17 cellular contexts compared by ENCODE assay signal in genomic region chr12:3958534-3958933, GRCh38.
DNase-seq lines count a peak whose midpoint lies in the region; ATAC-seq, FAIRE-seq and TF ChIP-seq lines count a peak whose summit lies in the region.
"Had no signal": no experiment of that assay in that cellular context is flagged by ENCODE, and none has a peak within 500 bp of the region (broad histone marks: within the 10 kb centered on the region; RNA-seq: fewer than 3 reads in every experiment).

No MANE protein-coding gene starts in this region.

- FAIRE-seq in HepG2 (lab: Jason Lieb, UNC), result no peak
- FAIRE-seq: G401.6, GM12891, GM19239 had no signal

- ATAC-seq in HepG2, result no peak
- ATAC-seq in HG03457 (IDR thresholded peaks at IDR 0.05; ENCODE audit: unreplicated experiment), result no peak
- no peak for ATAC-seq in HG02678 (IDR thresholded peaks at IDR 0.05; ENCODE audit: unreplicated experiment)
- ATAC-seq: CD8-positive, alpha-beta T cell had no signal

- POLR2A ChIA-PET in HepG2 (lab: Yijun Ruan, JAX), result no interaction called here

- peak overlapping the region in 2 of 3 donors; percentile 10 to 36 for H3K4me3 ChIP-seq in liver (ENCODE audit: low read depth in 1 of 3, low read length in 3 of 3)
- no peak overlapping the region for H3K4me3 ChIP-seq in HepG2 (replicated peaks in 1 of 3; ENCODE audit: insufficient read depth in 1 of 3, low read depth in 2 of 3, low read length in 3 of 3)
- H3K4me3 ChIP-seq in left ventricle myocardium inferior, result no peak overlapping the region
- H3K4me3 ChIP-seq: BLaER1, GM23248, HAP-1 had no signal

- H3K9me3 ChIP-seq in liver (ENCODE audit: control insufficient read depth in 4 of 4, low read length in 3 of 4) (no peaks in the 10 kb centered on the region), HepG2 (ENCODE audit: low read length) (no peaks in the 10 kb centered on the region), left ventricle myocardium inferior (replicated peaks) (no peaks in the 10 kb centered on the region)
- H3K9me3 ChIP-seq: BLaER1, HAP-1 had no signal

- DNase-seq in HepG2 (ENCODE audit: low spot score), result no peak
- DNase-seq in OCI-M1 (lab: John Stamatoyannopoulos, UW), result peak; percentile 40
- no peak for DNase-seq in left ventricle myocardium inferior
- DNase-seq: 8988T; CD8-positive, alpha-beta T cell; DMS 273 treated with DMSO at 0.1 percent for 48 hours; GM23248 had no signal

- TF ChIP-seq CTCF in liver (IDR thresholded peaks at IDR 0.05; ENCODE audit: low read depth, low read length, missing input control), result no peak
- TF ChIP-seq CTCF in HepG2 (CRISPR knock-in tag; IDR thresholded peaks at IDR 0.05), result no peak
- TF ChIP-seq CTCF in left ventricle myocardium inferior (IDR thresholded peaks at IDR 0.05; ENCODE audit: borderline replicate concordance), result no peak

- TF ChIP-seq RAD21 in liver (IDR thresholded peaks at IDR 0.05) (no peak), HepG2 (CRISPR knock-in tag; IDR thresholded peaks at IDR 0.05) (no peak)

- CTCF ChIA-PET in HepG2 (lab: Yijun Ruan, JAX; ENCODE audit: low intra/inter-chr PET ratio, low total read pairs), result no interaction called here

- intact Hi-C loops in HepG2 (cut with micrococcal nuclease; ENCODE audit: unreplicated experiment), result no loop called here
- intact Hi-C loops in dendritic cell treated with granulocyte-macrophage colony-stimulating factor and Interleukin-4, amounts not matched to agents 40 ng/mL and 50 ng/mL, for 4 days (cut with micrococcal nuclease), result no loop called here
- intact Hi-C loops in left ventricle myocardium inferior (cut with micrococcal nuclease), result no loop called here

- H3K4me1 ChIP-seq in liver (ENCODE audit: control insufficient read depth in 4 of 4, insufficient read depth in 4 of 4, low read length in 3 of 4) (peaks cover 5 to 34% (median 25%) of the 10 kb centered on the region in 4 donors), HepG2 (ENCODE audit: insufficient read depth, low read length) (peaks cover 35% of the 10 kb centered on the region), left ventricle myocardium inferior (no peaks in the 10 kb centered on the region)
- H3K4me1 ChIP-seq: HAP-1 had no signal

- no peaks in the 10 kb centered on the region for H4K20me1 ChIP-seq in HepG2 (ENCODE audit: insufficient read depth, low read length)
- H4K20me1 ChIP-seq: BLaER1 had no signal

- H3K4me2 ChIP-seq in HepG2 (ENCODE audit: low read depth, low read length), result no peak overlapping the region
- H3K4me2 ChIP-seq: BLaER1 had no signal

- no peak overlapping the region for H2AFZ ChIP-seq in HepG2 (ENCODE audit: low read length)
- H2AFZ ChIP-seq: GM23248 had no signal

- peak overlapping the region; percentile 20 for H3K27ac Mint-ChIP-seq in dendritic cell treated with granulocyte-macrophage colony-stimulating factor and Interleukin-4, amounts not matched to agents 40 ng/mL and 50 ng/mL, for 4 days
- H3K27ac Mint-ChIP-seq: CD8-positive, alpha-beta T cell had no signal

- BruUV-seq in HepG2 (replicated peaks; lab: Mats Ljungman, UMichigan), result no TSS peak

- no peak for TF ChIP-seq POLR2A in HepG2 (IDR thresholded peaks at IDR 0.05; ENCODE audit: insufficient read depth in 1 of 2, low read depth in 2 of 2, low read length in 2 of 2)

- H3K4me1 Mint-ChIP-seq in dendritic cell treated with granulocyte-macrophage colony-stimulating factor and Interleukin-4, amounts not matched to agents 40 ng/mL and 50 ng/mL, for 4 days (ENCODE audit: low read depth), result peaks cover 26% of the 10 kb centered on the region

- no peaks in the 10 kb centered on the region for H3K27me3 ChIP-seq in liver (ENCODE audit: control insufficient read depth in 4 of 4, insufficient read depth in 4 of 4, low read length in 3 of 4)
- H3K27me3 ChIP-seq in HepG2 (ENCODE audit: control insufficient read depth in 1 of 2, insufficient read depth in 2 of 2, low read length in 2 of 2), result no peaks in the 10 kb centered on the region
- H3K27me3 ChIP-seq in left ventricle myocardium inferior (ENCODE audit: low read depth), result no peaks in the 10 kb centered on the region
- H3K27me3 ChIP-seq: BLaER1 had no signal

- no peaks in the 10 kb centered on the region for H3K36me3 Mint-ChIP-seq in dendritic cell treated with granulocyte-macrophage colony-stimulating factor and Interleukin-4, amounts not matched to agents 40 ng/mL and 50 ng/mL, for 4 days (ENCODE audit: low read depth)
- H3K36me3 Mint-ChIP-seq: CD14-positive monocyte; CD8-positive, alpha-beta T cell had no signal

- peaks cover 2% of the 10 kb centered on the region for H3K27me3 Mint-ChIP-seq in dendritic cell treated with granulocyte-macrophage colony-stimulating factor and Interleukin-4, amounts not matched to agents 40 ng/mL and 50 ng/mL, for 4 days

- in situ Hi-C loops in HepG2 (cut with HindIII; ENCODE audit: extremely low pct_ligation_motif_present, low pct_unique_long_range_greater_than_20kb), result no loop called here

- no peaks in the 10 kb centered on the region for H3K79me2 ChIP-seq in HepG2 (ENCODE audit: insufficient read depth, low read length)

- WGBS in liver, result 50% methylated on average over 6 of the region's 6 CpGs
- 68% methylated on average over 6 of the region's 6 CpGs for WGBS in HepG2 (ENCODE audit: low lambda C conversion rate)

- H3K36me3 ChIP-seq in liver (ENCODE audit: control insufficient read depth in 4 of 4, insufficient read depth in 3 of 4, low read depth in 1 of 4, low read length in 3 of 4) (no peaks in the 10 kb centered on the region), HepG2 (replicated peaks in 1 of 2; ENCODE audit: control insufficient read depth in 1 of 2, insufficient read depth in 2 of 2, low read length in 2 of 2) (no peaks in the 10 kb centered on the region), left ventricle myocardium inferior (no peaks in the 10 kb centered on the region)
- H3K36me3 ChIP-seq: BLaER1, HAP-1 had no signal

- TF ChIP-seq EP300 in HepG2 (IDR thresholded peaks at IDR 0.05; ENCODE audit: low read depth in 2 of 2, low read length in 2 of 2), result no peak
- TF ChIP-seq EP300 in HepG2 (CRISPR knock-in tag; IDR thresholded peaks at IDR 0.05; ENCODE audit: borderline replicate concordance), result no peak

- H3K9ac ChIP-seq in liver (ENCODE audit: low read depth in 1 of 2, low read length in 2 of 2) (peak overlapping the region in 1 of 2 donors; percentile 30), HepG2 (ENCODE audit: insufficient read depth, low read depth, low read length) (no peak overlapping the region)
- H3K9ac ChIP-seq: BLaER1, GM23248 had no signal

- peaks cover 11% of the 10 kb centered on the region for H3K9me3 Mint-ChIP-seq in dendritic cell treated with granulocyte-macrophage colony-stimulating factor and Interleukin-4, amounts not matched to agents 40 ng/mL and 50 ng/mL, for 4 days
- H3K9me3 Mint-ChIP-seq: CD8-positive, alpha-beta T cell had no signal

- H3K4me3 Mint-ChIP-seq in dendritic cell treated with granulocyte-macrophage colony-stimulating factor and Interleukin-4, amounts not matched to agents 40 ng/mL and 50 ng/mL, for 4 days, result no peak overlapping the region
- H3K4me3 Mint-ChIP-seq: CD14-positive monocyte; CD8-positive, alpha-beta T cell had no signal

- no peak overlapping the region for H3K27ac ChIP-seq in liver (ENCODE audit: low read depth in 1 of 2, low read length in 2 of 2)
- no peak overlapping the region for H3K27ac ChIP-seq in HepG2 (ENCODE audit: extremely low read length, insufficient read depth, low read length)
- no peak overlapping the region for H3K27ac ChIP-seq in left ventricle myocardium inferior (replicated peaks)
- H3K27ac ChIP-seq: BLaER1, GM23248 had no signal

TF ChIP-seq in liver, 16 proteins besides CTCF, POLR2A, EP300 and RAD21 (continues in another document):
- no peak for TF ChIP-seq FOXA1 (IDR thresholded peaks at IDR 0.05)
- no peak for TF ChIP-seq SP1 (IDR thresholded peaks at IDR 0.05)
- peak; percentile 98 for TF ChIP-seq ZBTB33 (IDR thresholded peaks at IDR 0.05)
- TF ChIP-seq RXRA (IDR thresholded peaks at IDR 0.05), result peak in 1 of 2 donors; percentile 84
- no peak for TF ChIP-seq HNF4G (IDR thresholded peaks at IDR 0.05)
- no peak for TF ChIP-seq TAF1 (conservative IDR thresholded peaks at IDR 0.05)
- no peak for TF ChIP-seq JUND (IDR thresholded peaks at IDR 0.05)

TF ChIP-seq in HepG2, 621 proteins besides CTCF, POLR2A, EP300 and RAD21 (continues in another document):
- TF ChIP-seq ARID2 (CRISPR knock-in tag; IDR thresholded peaks at IDR 0.05; ENCODE audit: borderline replicate concordance) (no peak), ZNF350 (CRISPR knock-in tag; IDR thresholded peaks at IDR 0.05; ENCODE audit: borderline replicate concordance, low read depth) (no peak), U2AF1 (optimal IDR thresholded peaks at IDR 0.05; ENCODE audit: low read depth, low read length) (no peak), ZNF574 (CRISPR knock-in tag; IDR thresholded peaks at IDR 0.05) (no peak), SAFB2 (CRISPR knock-in tag; IDR thresholded peaks at IDR 0.05; ENCODE audit: borderline replicate concordance, low read depth) (no peak), ZZZ3 (CRISPR knock-in tag; IDR thresholded peaks at IDR 0.05; ENCODE audit: borderline replicate concordance) (no peak)

Comparison
In these comparisons a context has a peak if more than half of its experiments do, and no peak if none do; other contexts are left out.
1. H3K4me3 ChIP-seq: peak in liver (2 of 3); none in HepG2 (0 of 3) and left ventricle myocardium inferior (single experiment).